Comparison of ENCODE assay signal across 31 cellular contexts in the genomic region with DNA sequence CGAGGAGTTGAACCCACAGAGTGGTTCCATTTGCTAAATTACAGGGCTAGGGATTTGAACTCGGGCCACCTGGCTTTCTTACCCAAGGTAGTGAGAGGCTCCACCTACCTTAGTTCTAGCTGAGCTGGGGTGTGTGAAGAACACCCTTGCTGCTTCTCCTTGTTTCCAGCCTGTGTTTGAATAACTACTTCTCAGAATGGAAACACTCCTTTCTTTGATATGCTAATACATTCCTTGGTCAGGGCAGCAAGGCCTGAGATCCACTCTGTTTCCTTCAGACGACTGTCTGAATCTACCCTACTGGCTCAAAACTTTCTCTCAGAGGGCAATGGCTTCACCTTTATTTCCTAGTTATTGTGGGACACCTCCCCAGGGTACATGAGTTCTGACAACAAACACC. TPM values are rescaled to one million over a fixed set of nuclear protein-coding genes. Genes with fewer than 3 reads are reported as not detected.
DNase-seq lines count a peak whose midpoint lies in the region; ATAC-seq, FAIRE-seq and TF ChIP-seq lines count a peak whose summit lies in the region.
"Had no signal": no experiment of that assay in that cellular context is flagged by ENCODE, and none has a peak within 500 bp of the region (broad histone marks: within the 10 kb centered on the region; RNA-seq: fewer than 3 reads in every experiment).

No MANE protein-coding gene starts in this region.

- H3K4me2 ChIP-seq in H9 (ENCODE audit: insufficient read depth, insufficient read length, low read length) (no peak overlapping the region), K562 (ENCODE audit: insufficient read depth, low read length) (no peak overlapping the region)

- no peak overlapping the region for H3T11ph ChIP-seq in H9 (ENCODE audit: low read length)

- peaks cover 4 to 7% (median 5%) of the 10 kb centered on the region in 3 experiments; a peak in 4 of 7 replicates for H3K36me3 Mint-ChIP-seq in H9 (ENCODE audit: insufficient read depth in 1 of 3, low read depth in 3 of 3)
- peaks cover 9% of the 10 kb centered on the region for H3K36me3 Mint-ChIP-seq in natural killer cell treated with Interleukin-12 subunit alpha and Interleukin-12 subunit beta and Interleukin-15 and Interleukin-18, amount 100 ng/mL, for 72 hours

- TF ChIP-seq EP300 in K562 (IDR thresholded peaks at IDR 0.05; ENCODE audit: low read length): no peak

- H2BK12ac ChIP-seq in H9 (ENCODE audit: insufficient read length, low read depth, low read length): no peak overlapping the region

- H2BK120ac ChIP-seq in H9 (ENCODE audit: low read depth, low read length, poor library complexity, severe bottlenecking): no peak overlapping the region

- no peaks in the 10 kb centered on the region for H3K79me1 ChIP-seq in H9 (ENCODE audit: insufficient read depth, low read depth, low read length, poor library complexity, severe bottlenecking)

- FAIRE-seq in K562 (lab: Jason Lieb, UNC): no peak
- FAIRE-seq: colon, D721Med, TTC549 had no signal

- H3K14ac ChIP-seq in H9 (ENCODE audit: insufficient read depth, low read length): no peak overlapping the region

- no peak for TF ChIP-seq RAD21 in K562 (CRISPR knock-in tag; conservative IDR thresholded peaks at IDR 0.05 in 1 of 2, IDR thresholded peaks at IDR 0.05 in 1 of 2)

- in situ Hi-C loops in K562 (cut with MboI): no loop called here

- CTCF ChIA-PET in K562 (lab: Yijun Ruan, JAX; ENCODE audit: low intra/inter-chr PET ratio): no interaction called here

- H3K27me3 Mint-ChIP-seq in H9 (ENCODE audit: low read depth): no peaks in the 10 kb centered on the region
- H3K27me3 Mint-ChIP-seq in natural killer cell treated with Interleukin-12 subunit alpha and Interleukin-12 subunit beta and Interleukin-15 and Interleukin-18, amount 100 ng/mL, for 72 hours: peaks cover 0 to 5% of the 10 kb centered on the region in 2 donors
- H3K27me3 Mint-ChIP-seq: activated T-cell treated with anti-CD3 and anti-CD28 coated beads, Interleukin-2, amount 50 U/mL, for 24 hours had no signal

- H3K4me3 ChIP-seq in K562 (no peak overlapping the region), iPS-20b (ENCODE audit: low read length) (peak overlapping the region; percentile 50; the same call in 1 of the 2 replicates), prostate gland (no peak overlapping the region)
- H3K4me3 ChIP-seq: breast epithelium, esophagus squamous epithelium, gastrocnemius medialis, right lobe of liver, SJSA1, testis, vagina had no signal

- H2BK20ac ChIP-seq in H9 (ENCODE audit: low read depth, low read length, poor library complexity, severe bottlenecking): no peak overlapping the region

- no peak overlapping the region for H4K8ac ChIP-seq in H9 (replicated peaks; ENCODE audit: insufficient read length, low read depth, low read length)

- peaks cover 2 to 3% of the 10 kb centered on the region in 2 experiments; a peak in 2 of 5 replicates for H3K9me3 Mint-ChIP-seq in H9
- no peaks in the 10 kb centered on the region for H3K9me3 Mint-ChIP-seq in natural killer cell treated with Interleukin-12 subunit alpha and Interleukin-12 subunit beta and Interleukin-15 and Interleukin-18, amount 100 ng/mL, for 72 hours
- H3K9me3 Mint-ChIP-seq: activated T-cell treated with anti-CD3 and anti-CD28 coated beads, Interleukin-2, amount 50 U/mL, for 24 hours had no signal

- H3K4ac ChIP-seq in H9 (ENCODE audit: low read depth, low read length): no peak overlapping the region

- TF ChIP-seq POLR2A in K562 (conservative IDR thresholded peaks at IDR 0.05) (no peak), prostate gland (IDR thresholded peaks at IDR 0.05) (no peak)

- no peaks in the 10 kb centered on the region for H3K9me1 ChIP-seq in K562 (ENCODE audit: control insufficient read depth, insufficient read depth, low read length)

- no peak overlapping the region for H4K91ac ChIP-seq in H9 (ENCODE audit: insufficient read length, low read depth, low read length)

- H3K23ac ChIP-seq in H9 (ENCODE audit: insufficient read length, low read depth, low read length): no peak overlapping the region

- no peak overlapping the region for H3K56ac ChIP-seq in H9 (ENCODE audit: insufficient read length, low read depth, low read length)

- TF ChIP-seq CTCF in H9 (conservative IDR thresholded peaks at IDR 0.05): no peak
- TF ChIP-seq CTCF in K562 (IDR thresholded peaks at IDR 0.05 in 2 of 3, conservative IDR thresholded peaks at IDR 0.05 in 1 of 3; ENCODE audit: insufficient read depth in 2 of 3, low read depth in 1 of 3, low read length in 3 of 3): no peak
- no peak for TF ChIP-seq CTCF in prostate gland (IDR thresholded peaks at IDR 0.05)

- H3K79me2 ChIP-seq in H9 (ENCODE audit: insufficient read depth, low read length): peaks cover 7% of the 10 kb centered on the region
- peaks cover 10% of the 10 kb centered on the region for H3K79me2 ChIP-seq in K562 (ENCODE audit: control insufficient read depth, insufficient read depth, low read length)

- peak overlapping the region; percentile 80 for H3K27ac ChIP-seq in H9 (ENCODE audit: insufficient read length, low read depth, low read length)
- H3K27ac ChIP-seq in K562 (ENCODE audit: extremely low read depth, low read depth, low read length): no peak overlapping the region
- peak overlapping the region; percentile 80 for H3K27ac ChIP-seq in iPS-20b (ENCODE audit: low read length)
- H3K27ac ChIP-seq in prostate gland: peak overlapping the region; percentile 12 to 22
- H3K27ac ChIP-seq: esophagus squamous epithelium, gastrocnemius medialis, right lobe of liver, SJSA1, testis, vagina had no signal

- H3K9me3 ChIP-seq in H9 (ENCODE audit: control insufficient read depth, low read depth, low read length): no peaks in the 10 kb centered on the region
- no peaks in the 10 kb centered on the region for H3K9me3 ChIP-seq in K562 (replicated peaks; ENCODE audit: control insufficient read depth, insufficient read depth, low read depth, low read length)
- no peaks in the 10 kb centered on the region; the same call in 1 of the 2 replicates for H3K9me3 ChIP-seq in iPS-20b (ENCODE audit: insufficient read depth, low read depth, low read length)
- H3K9me3 ChIP-seq in prostate gland: no peaks in the 10 kb centered on the region
- H3K9me3 ChIP-seq: breast epithelium, esophagus squamous epithelium, gastrocnemius medialis, right lobe of liver, SJSA1, testis, vagina had no signal

- H3K4me1 Mint-ChIP-seq in H9: peaks cover 45 to 48% of the 10 kb centered on the region in 2 experiments
- H3K4me1 Mint-ChIP-seq in natural killer cell treated with Interleukin-12 subunit alpha and Interleukin-12 subunit beta and Interleukin-15 and Interleukin-18, amount 100 ng/mL, for 72 hours (ENCODE audit: low read depth in 2 of 2): peaks cover 12 to 15% of the 10 kb centered on the region in 2 donors

- peak overlapping the region; percentile 8 to 43; a peak in 4 of 5 replicates for H3K4me3 Mint-ChIP-seq in H9
- no peak overlapping the region for H3K4me3 Mint-ChIP-seq in natural killer cell treated with Interleukin-12 subunit alpha and Interleukin-12 subunit beta and Interleukin-15 and Interleukin-18, amount 100 ng/mL, for 72 hours
- H3K4me3 Mint-ChIP-seq: activated T-cell treated with anti-CD3 and anti-CD28 coated beads, Interleukin-2, amount 50 U/mL, for 24 hours; naive thymus-derived CD4-positive, alpha-beta T cell had no signal

- no CpG with 5 or more reads among the region's 3 CpGs for WGBS in H9 (ENCODE audit: extremely low coverage, insufficient read length, low lambda C conversion rate)
- WGBS in K562 (ENCODE audit: insufficient coverage, low coverage, missing lambda C conversion rate): 26% methylated on average over 3 of the region's 3 CpGs
- 55% methylated on average over 3 of the region's 3 CpGs for WGBS in prostate gland

- no peaks in the 10 kb centered on the region for H3K36me3 ChIP-seq in K562 (ENCODE audit: control insufficient read depth, insufficient read depth, low read length)
- H3K36me3 ChIP-seq in iPS-20b (ENCODE audit: insufficient read depth, low read depth, low read length): no peaks in the 10 kb centered on the region
- H3K36me3 ChIP-seq in prostate gland: no peaks in the 10 kb centered on the region
- H3K36me3 ChIP-seq: breast epithelium, esophagus squamous epithelium, gastrocnemius medialis, right lobe of liver, vagina had no signal

- no peak overlapping the region for H2AK5ac ChIP-seq in H9 (ENCODE audit: insufficient read length, low read length)

- DNase-seq in H9: peak; percentile 76
- no peak for DNase-seq in K562 (ENCODE audit: extremely low read depth in 1 of 4, low spot score in 3 of 4)
- no peak for DNase-seq in prostate gland (ENCODE audit: low spot score)
- DNase-seq in COLO668 (lab: John Stamatoyannopoulos, UW; ENCODE audit: unreplicated experiment): no peak
- no peak for DNase-seq in kidney glomerular epithelial cell (lab: John Stamatoyannopoulos, UW)
- DNase-seq in natural killer cell treated with Interleukin-12 subunit alpha and Interleukin-12 subunit beta and Interleukin-15 and Interleukin-18, amount 100 ng/mL, for 72 hours (ENCODE audit: low spot score): no peak
- DNase-seq in NCI-H2029 treated with DMSO at 0.1 percent for 48 hours (lab: John Stamatoyannopoulos, UW): no peak
- DNase-seq: activated CD8-positive, alpha-beta memory T cell treated with anti-CD3 and anti-CD28 coated beads for 24 hours; activated T-cell treated with anti-CD3 and anti-CD28 coated beads, Interleukin-2, amount 50 U/mL, for 24 hours; C1 segment of cervical spinal cord; effector memory CD4-positive, alpha-beta T cell; EL; esophagus squamous epithelium; gastrocnemius medialis; hippocampal formation; MM.1S; naive thymus-derived CD4-positive, alpha-beta T cell; NCI-H1436; NCI-H2107; NCI-H510A treated with DMSO at 0.1 percent for 48 hours; NK-92 treated with Interleukin-12 subunit alpha and Interleukin-12 subunit beta, amount 100 ng/mL, for 24 hours; right lobe of liver; stimulated activated naive CD4-positive, alpha-beta T cell treated with Interleukin-2 at 50 U/mL for 16 hours; testis had no signal

- H3K18ac ChIP-seq in H9 (ENCODE audit: insufficient read length, low read depth, low read length): no peak overlapping the region

- no TSS peak for BruUV-seq in K562 (replicated peaks; lab: Mats Ljungman, UMichigan)

- no peak overlapping the region for H2BK15ac ChIP-seq in H9 (ENCODE audit: low read depth, low read length)

- peak overlapping the region; percentile 89 to 99 (median 98) for H3K27ac Mint-ChIP-seq in H9
- no peak overlapping the region for H3K27ac Mint-ChIP-seq in natural killer cell treated with Interleukin-12 subunit alpha and Interleukin-12 subunit beta and Interleukin-15 and Interleukin-18, amount 100 ng/mL, for 72 hours
- H3K27ac Mint-ChIP-seq: activated T-cell treated with anti-CD3 and anti-CD28 coated beads, Interleukin-2, amount 50 U/mL, for 24 hours; naive thymus-derived CD4-positive, alpha-beta T cell had no signal

- H3K23me2 ChIP-seq in H9 (ENCODE audit: insufficient read length, low read depth, low read length, poor library complexity, severe bottlenecking): peaks cover 8% of the 10 kb centered on the region

- intact Hi-C loops in K562 (cut with micrococcal nuclease) (no loop called here), prostate gland (cut with DNase I) (loop anchor here (10.0 kb wide), 2 partner anchors 71 to 189 kb away; a partner anchor contains a TSS)

- no peaks in the 10 kb centered on the region for H3K27me3 ChIP-seq in H9 (ENCODE audit: insufficient read depth, low read length)
- no peaks in the 10 kb centered on the region for H3K27me3 ChIP-seq in K562 (ENCODE audit: control insufficient read depth in 2 of 2, insufficient read depth in 2 of 2, low read length in 2 of 2)
- no peaks in the 10 kb centered on the region for H3K27me3 ChIP-seq in iPS-20b (ENCODE audit: insufficient read depth, low read length)
- H3K27me3 ChIP-seq in prostate gland (replicated peaks; ENCODE audit: insufficient read depth): no peaks in the 10 kb centered on the region
- H3K27me3 ChIP-seq: breast epithelium, esophagus squamous epithelium, gastrocnemius medialis, right lobe of liver, SJSA1, testis, vagina had no signal

- no peaks in the 10 kb centered on the region for H4K20me1 ChIP-seq in H9 (ENCODE audit: control insufficient read depth, insufficient read depth, insufficient read length)
- no peaks in the 10 kb centered on the region; the same call in 1 of the 2 replicates for H4K20me1 ChIP-seq in K562 (replicated peaks; ENCODE audit: control insufficient read depth, insufficient read depth, low read length)

- ATAC-seq in K562: no peak
- ATAC-seq in natural killer cell treated with Interleukin-12 subunit alpha and Interleukin-12 subunit beta and Interleukin-15 and Interleukin-18, amount 100 ng/mL, for 72 hours: no peak
- ATAC-seq: gastrocnemius medialis; naive thymus-derived CD4-positive, alpha-beta T cell; right lobe of liver had no signal

- peaks cover 9% of the 10 kb centered on the region for H3K4me1 ChIP-seq in H9 (ENCODE audit: insufficient read depth, low read length)
- H3K4me1 ChIP-seq in K562 (replicated peaks in 1 of 2; ENCODE audit: control insufficient read depth in 2 of 2, insufficient read depth in 2 of 2, low read length in 2 of 2): peaks cover 4 to 7% of the 10 kb centered on the region in 2 experiments
- H3K4me1 ChIP-seq in iPS-20b (ENCODE audit: insufficient read depth, low read length): peaks cover 16% of the 10 kb centered on the region; the same call in 1 of the 2 replicates
- H3K4me1 ChIP-seq in prostate gland (replicated peaks): no peaks in the 10 kb centered on the region
- H3K4me1 ChIP-seq: breast epithelium, testis had no signal

- POLR2A ChIA-PET in K562 (lab: Yijun Ruan, JAX): no interaction called here

- no peak overlapping the region for H2AFZ ChIP-seq in H9 (ENCODE audit: low read length)
- H2AFZ ChIP-seq in K562 (ENCODE audit: low read depth, low read length): 0 out of 2 replicates have a peak overlapping the region, but pooled peaks have one; percentile 33

- H4K5ac ChIP-seq in H9 (ENCODE audit: insufficient read length, low read depth, low read length): no peak overlapping the region

- no peak overlapping the region for H3K9ac ChIP-seq in H9 (ENCODE audit: extremely low read depth, insufficient read length, low read length)
- no peak overlapping the region for H3K9ac ChIP-seq in K562 (ENCODE audit: insufficient read depth in 1 of 2, low read depth in 2 of 2, low read length in 2 of 2)
- peak overlapping the region; percentile 63 for H3K9ac ChIP-seq in iPS-20b (ENCODE audit: low read depth, low read length)

- H2BK5ac ChIP-seq in H9 (ENCODE audit: insufficient read length, low read length): no peak overlapping the region

RNA-seq across cellular contexts. Expression of a gene that starts 4.2 kb away (rescaled TPM):
- total RNA-seq in H9 (2021) (119 and 120 TPM in 2 replicates), K562 (2014; rRNA removed) (153 and 194 TPM in 2 replicates), K562 (2014; rRNA removed; fragmentation: Illumina TruSeq; extraction: Trizol) (136 and 150 TPM in 2 replicates), K562 (2015; rRNA removed; fragmentation: Illumina TruSeq; extraction: Trizol) (151 and 163 TPM in 2 replicates), K562 (2021) (88.4 and 89.9 TPM in 2 replicates), prostate gland (100 to 1,000 TPM; 262 to 348 TPM)
- 17.1 and 17.3 TPM in 2 replicates for total RNA-seq in K562 (2011; cell fraction: chromatin; rRNA removed; ENCODE audit: low replicate concordance)
- total RNA-seq in K562 (2011; cell fraction: nucleolus; rRNA removed): 25.5 and 28.2 TPM in 2 replicates
- 26.2 and 31.3 TPM in 2 replicates for total RNA-seq in K562 (2011; cell fraction: nucleoplasm; rRNA removed)
- polyA plus RNA-seq in K562 (2011; rRNA removed) (132 and 162 TPM in 2 replicates), K562 (2014; fragmentation: Illumina TruSeq; extraction: Trizol) (168 and 193 TPM in 2 replicates), K562 (2014; fragmentation: Nextera tagmentation; extraction: Ambion mirVana) (100 to 1,000 TPM; 396 to 492 TPM), K562 (2014; rRNA removed) (178 and 199 TPM in 2 replicates)
- 52.4 and 86.8 TPM in 2 replicates for polyA plus RNA-seq in K562 (2011; cell fraction: cytosol; rRNA removed)
- polyA plus RNA-seq in K562 (2011; cell fraction: nucleus; rRNA removed): 28.2 and 43.9 TPM in 2 replicates
- polyA plus RNA-seq in K562 (2012): 129 and 131 TPM in 2 replicates
- 50.7 and 52.0 TPM in 2 replicates for polyA minus RNA-seq in K562 (2011; rRNA and poly(A)+ RNA removed)
- polyA minus RNA-seq in K562 (2011; cell fraction: cytosol; rRNA and poly(A)+ RNA removed): 24.8 and 31.6 TPM in 2 replicates
- polyA minus RNA-seq in K562 (2011; cell fraction: nucleus; rRNA and poly(A)+ RNA removed): 15.2 and 23.8 TPM in 2 replicates
- 10 to 100 TPM; 21.2 to 33.4 TPM for total RNA-seq in natural killer cell treated with Interleukin-12 subunit alpha and Interleukin-12 subunit beta and Interleukin-15 and Interleukin-18, amount 100 ng/mL, for 72 hours

RNA-seq across cellular contexts. Expression of a gene that starts 27.7 kb away (rescaled TPM):
- 9.8 TPM in 2 replicates for total RNA-seq in H9 (2021)
- 35.2 and 43.1 TPM in 2 replicates for total RNA-seq in K562 (2011; cell fraction: chromatin; rRNA removed; ENCODE audit: low replicate concordance)
- total RNA-seq in K562 (2011; cell fraction: nucleolus; rRNA removed): 25.1 and 26.3 TPM in 2 replicates
- 33.6 and 48.1 TPM in 2 replicates for total RNA-seq in K562 (2011; cell fraction: nucleoplasm; rRNA removed)
- total RNA-seq in K562 (2014; rRNA removed): 9.1 and 11.5 TPM in 2 replicates
- 10.0 and 10.8 TPM in 2 replicates for total RNA-seq in K562 (2014; rRNA removed; fragmentation: Illumina TruSeq; extraction: Trizol)
- 7.1 and 8.6 TPM in 2 replicates for total RNA-seq in K562 (2015; rRNA removed; fragmentation: Illumina TruSeq; extraction: Trizol)
- total RNA-seq in K562 (2021): 14.8 and 17.3 TPM in 2 replicates
- polyA plus RNA-seq in K562 (2011; rRNA removed): 19.3 and 19.4 TPM in 2 replicates
- polyA plus RNA-seq in K562 (2011; cell fraction: cytosol; rRNA removed): 10.1 and 20.0 TPM in 2 replicates
- 10.2 and 12.8 TPM in 2 replicates for polyA plus RNA-seq in K562 (2011; cell fraction: nucleus; rRNA removed)
- 7.4 and 20.0 TPM in 2 replicates for polyA plus RNA-seq in K562 (2012)
- polyA plus RNA-seq in K562 (2014; fragmentation: Illumina TruSeq; extraction: Trizol): 19.4 and 19.6 TPM in 2 replicates
- polyA plus RNA-seq in K562 (2014; fragmentation: Nextera tagmentation; extraction: Ambion mirVana): 1 to 10 TPM; 2.6 to 2.7 TPM
- polyA plus RNA-seq in K562 (2014; rRNA removed): 8.4 and 10.5 TPM in 2 replicates
- polyA minus RNA-seq in K562 (2011; rRNA and poly(A)+ RNA removed): 19.3 and 23.1 TPM in 2 replicates
- polyA minus RNA-seq in K562 (2011; cell fraction: cytosol; rRNA and poly(A)+ RNA removed): 7.8 and 12.3 TPM in 2 replicates
- polyA minus RNA-seq in K562 (2011; cell fraction: nucleus; rRNA and poly(A)+ RNA removed): 4.7 and 6.6 TPM in 2 replicates
- 10 to 100 TPM; 33.0 to 38.3 TPM for total RNA-seq in prostate gland
- total RNA-seq in natural killer cell treated with Interleukin-12 subunit alpha and Interleukin-12 subunit beta and Interleukin-15 and Interleukin-18, amount 100 ng/mL, for 72 hours: 10 to 100 TPM; 14.6 to 24.2 TPM

Comparison
In these comparisons a context has a peak if more than half of its experiments do, and no peak if none do; other contexts are left out.
1. H3K27ac Mint-ChIP-seq: peak in H9 (3 of 3); none in natural killer cell treated with Interleukin-12 subunit alpha and Interleukin-12 subunit beta and Interleukin-15 and Interleukin-18, amount 100 ng/mL, for 72 hours (0 of 2).